In the genomic region with DNA sequence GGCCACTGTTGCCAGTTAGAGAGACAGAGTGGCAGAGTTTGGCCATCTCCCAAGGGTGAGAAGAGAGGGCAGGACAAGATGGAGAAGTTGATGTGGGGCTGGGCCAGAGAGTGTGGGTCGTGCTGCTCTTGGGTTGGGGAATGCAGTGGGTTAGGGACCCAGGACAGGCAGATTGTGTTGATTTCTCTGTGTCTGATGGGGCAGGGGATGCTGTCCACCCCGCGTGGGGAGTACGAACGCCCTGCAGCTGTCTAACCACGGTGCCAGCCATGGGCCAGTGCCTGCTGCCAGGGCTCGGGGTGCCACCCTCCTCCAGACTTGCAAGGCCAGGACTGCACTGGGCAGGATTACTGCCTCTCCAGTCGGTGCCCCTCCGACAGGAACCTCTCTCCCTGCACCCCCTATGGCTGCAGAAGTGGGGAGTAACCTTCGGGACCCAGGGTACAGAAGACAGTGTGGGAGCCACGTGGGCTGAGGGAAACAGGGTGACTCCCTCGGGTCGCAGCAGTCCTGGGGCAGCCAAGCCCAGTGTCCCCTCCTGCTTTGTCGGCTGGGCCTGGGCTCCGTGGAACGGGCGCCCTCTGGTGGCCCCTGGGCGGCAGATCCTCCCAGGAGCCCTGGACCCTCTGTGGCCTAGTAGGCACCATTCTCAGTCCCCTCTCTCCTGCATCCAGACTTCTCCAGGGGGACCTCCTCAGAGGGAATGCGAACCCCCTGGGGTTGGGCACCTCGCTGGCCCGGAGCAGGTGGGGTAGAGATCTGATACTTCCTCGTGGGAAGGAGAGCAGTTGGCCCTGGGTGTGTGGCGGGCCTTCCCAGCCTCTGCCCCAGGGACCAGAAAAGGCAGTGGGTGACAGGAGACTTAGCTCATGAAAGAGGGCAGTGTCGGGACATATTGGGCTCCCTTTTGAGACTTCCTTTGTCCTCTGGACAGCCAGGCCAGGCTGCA, we compare ENCODE assay signal across 8 cellular contexts. TPM values are rescaled to one million over a fixed set of nuclear protein-coding genes. Genes with fewer than 3 reads are reported as not detected.
DNase-seq lines count a peak whose midpoint lies in the region; ATAC-seq and TF ChIP-seq lines count a peak whose summit lies in the region.

No MANE protein-coding gene starts in this region.

- H3K27me3 Mint-ChIP-seq in natural killer cell (ENCODE audit: low read depth in 2 of 2) = peaks cover 8 to 12% of the 10 kb centered on the region in 2 donors

- peaks cover 0 to 13% of the 10 kb centered on the region in 2 donors for H3K4me1 Mint-ChIP-seq in natural killer cell

- H3K36me3 ChIP-seq in NT2/D1 (ENCODE audit: insufficient read depth, insufficient read length, low read length) (peaks cover 43% of the 10 kb centered on the region), esophagus muscularis mucosa (peaks cover 0 to 4% (median 0%) of the 10 kb centered on the region in 4 donors)

- H3K9me3 Mint-ChIP-seq in natural killer cell = no peaks in the 10 kb centered on the region

- TF ChIP-seq EP300 in esophagus muscularis mucosa (IDR thresholded peaks at IDR 0.05) = no peak

- intact Hi-C loops in esophagus muscularis mucosa (cut with DNase I) (loop anchor here (1.0 to 10.0 kb wide), 2 partner anchors 127 to 205 kb away; a partner anchor contains a TSS), natural killer cell (cut with micrococcal nuclease) (loop anchor here (5.0 kb wide), 1 partner anchor 286 kb away; no protein-coding TSS in a partner anchor)

- H3K36me3 Mint-ChIP-seq in natural killer cell = no peaks in the 10 kb centered on the region

- peaks cover 39% of the 10 kb centered on the region for H3K4me1 ChIP-seq in NT2/D1 (ENCODE audit: insufficient read depth, insufficient read length)
- peaks cover 43 to 72% (median 57%) of the 10 kb centered on the region in 4 donors for H3K4me1 ChIP-seq in esophagus muscularis mucosa

- no peak for TF ChIP-seq POLR2A in esophagus muscularis mucosa (IDR thresholded peaks at IDR 0.05; ENCODE audit: low read depth)

- H3K9me3 ChIP-seq in NT2/D1 (ENCODE audit: insufficient read depth, low read length) (peaks cover 5% of the 10 kb centered on the region; the same call in 1 of the 2 replicates), esophagus muscularis mucosa (no peaks in the 10 kb centered on the region)

- WGBS in esophagus muscularis mucosa = 54% methylated on average over 11 of the region's 24 CpGs

- H3K9ac ChIP-seq in NT2/D1 (ENCODE audit: insufficient read length, low read depth) = peak overlapping the region; percentile 44

- peak; percentile 91 for DNase-seq in AG08396 (ENCODE audit: low spot score)
- DNase-seq in NT2/D1 (ENCODE audit: low read depth, low spot score) = no peak
- DNase-seq in activated T-cell treated with anti-CD3 and anti-CD28 coated beads for 48 hours (ENCODE audit: low read depth) = peak; percentile 65
- no peak for DNase-seq in esophagus muscularis mucosa (ENCODE audit: extremely low spot score)
- DNase-seq in natural killer cell = peak; percentile 66
- peak; percentile 11 to 72 (median 49) for DNase-seq in stimulated activated naive CD4-positive, alpha-beta T cell (lab: John Stamatoyannopoulos, UW)

- TF ChIP-seq CTCF in esophagus muscularis mucosa (IDR thresholded peaks at IDR 0.05) (peak; percentile 92 to 97 (median 96)), natural killer cell (IDR thresholded peaks at IDR 0.05) (peak; percentile 97)

- peak overlapping the region in 1 of 4 donors; percentile 6 for H3K27ac ChIP-seq in esophagus muscularis mucosa (replicated peaks in 1 of 4)

- no peak overlapping the region for H3K27ac Mint-ChIP-seq in natural killer cell

- H3K4me3 ChIP-seq in NT2/D1 (ENCODE audit: insufficient read length, low read depth) (no peak overlapping the region), esophagus muscularis mucosa (peak overlapping the region; percentile 65 to 84 (median 77))

- H3K27me3 ChIP-seq in NT2/D1 (ENCODE audit: insufficient read depth, insufficient read length) (peaks cover 18% of the 10 kb centered on the region), esophagus muscularis mucosa (peaks cover 0 to 19% (median 0%) of the 10 kb centered on the region in 4 donors)

- no peak overlapping the region for H3K4me3 Mint-ChIP-seq in natural killer cell

- ATAC-seq in GM18867 (IDR thresholded peaks at IDR 0.05; ENCODE audit: unreplicated experiment) (peak; percentile 28), natural killer cell (peak; percentile 52 to 57 (median 56)), HG02938 (IDR thresholded peaks at IDR 0.05; ENCODE audit: unreplicated experiment) (no peak)

RNA-seq across cellular contexts. Expression of a gene that starts 2.7 kb away (rescaled TPM):
- total RNA-seq in esophagus muscularis mucosa = 10 to 100 TPM; 29.1 to 71.5 (median 41.8) TPM
- 1 to 10 TPM in 1 of 3 donors, under 1 TPM in 2; 0.79 to 1.4 (median 0.94) TPM for total RNA-seq in natural killer cell

Comparison
In these comparisons a context has a peak if more than half of its experiments do, and no peak if none do; other contexts are left out.
1. DNase-seq: peak in AG08396 (single experiment), activated T-cell treated with anti-CD3 and anti-CD28 coated beads for 48 hours (single experiment), natural killer cell (single experiment) and stimulated activated naive CD4-positive, alpha-beta T cell (6 of 6); none in NT2/D1 (single experiment) and esophagus muscularis mucosa (single experiment).
2. RNA of a gene that starts 2.7 kb away (total RNA-seq): 29.1 to 71.5 TPM in esophagus muscularis mucosa; 0.79 to 1.4 TPM in natural killer cell; every median in the first group is over 10 times any median in the second.